1 cellular context compared by ENCODE assay signal in the genomic region with DNA sequence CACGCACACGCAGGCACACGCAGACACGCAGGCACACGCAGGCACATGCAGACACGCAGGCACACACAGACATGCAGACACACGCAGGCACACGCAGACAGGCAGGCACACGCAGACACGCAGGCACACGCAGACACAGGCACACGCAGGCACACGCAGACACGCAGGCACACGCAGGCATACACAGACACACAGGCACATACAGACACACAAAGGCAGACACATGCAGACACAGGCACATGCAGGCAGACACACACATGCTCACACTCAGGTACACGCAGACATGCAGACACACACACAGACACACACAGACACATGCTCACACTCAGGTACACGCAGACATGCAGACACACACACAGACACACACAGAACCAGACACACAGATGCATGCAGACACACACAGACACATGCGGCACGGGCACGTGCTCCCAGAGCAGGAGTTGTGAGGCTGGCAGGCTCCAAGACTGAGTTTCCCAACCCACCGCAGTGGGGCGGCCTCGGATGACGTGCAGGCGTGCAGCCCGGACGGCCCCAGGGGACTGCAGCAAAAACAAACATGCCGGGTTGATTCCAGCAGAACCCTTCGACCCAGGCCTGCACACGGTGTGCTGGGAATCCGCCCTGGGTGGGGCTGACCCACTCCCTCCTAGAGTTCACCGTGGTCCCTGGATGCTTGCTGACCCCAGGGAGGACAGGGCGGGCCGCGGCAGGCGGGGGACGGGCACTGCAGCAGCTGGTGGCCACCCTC.
TF ChIP-seq lines count a peak whose summit lies in the region.

No MANE protein-coding gene starts in this region.

TF ChIP-seq in SK-N-SH, 30 proteins besides CTCF, POLR2A, EP300 and RAD21 (continued from another document):
- TF ChIP-seq, protein P1, sequence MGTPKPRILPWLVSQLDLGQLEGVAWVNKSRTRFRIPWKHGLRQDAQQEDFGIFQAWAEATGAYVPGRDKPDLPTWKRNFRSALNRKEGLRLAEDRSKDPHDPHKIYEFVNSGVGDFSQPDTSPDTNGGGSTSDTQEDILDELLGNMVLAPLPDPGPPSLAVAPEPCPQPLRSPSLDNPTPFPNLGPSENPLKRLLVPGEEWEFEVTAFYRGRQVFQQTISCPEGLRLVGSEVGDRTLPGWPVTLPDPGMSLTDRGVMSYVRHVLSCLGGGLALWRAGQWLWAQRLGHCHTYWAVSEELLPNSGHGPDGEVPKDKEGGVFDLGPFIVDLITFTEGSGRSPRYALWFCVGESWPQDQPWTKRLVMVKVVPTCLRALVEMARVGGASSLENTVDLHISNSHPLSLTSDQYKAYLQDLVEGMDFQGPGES (IDR thresholded peaks at IDR 0.05; ENCODE audit: low read depth, low read length) = no peak
- TF ChIP-seq, protein P2, sequence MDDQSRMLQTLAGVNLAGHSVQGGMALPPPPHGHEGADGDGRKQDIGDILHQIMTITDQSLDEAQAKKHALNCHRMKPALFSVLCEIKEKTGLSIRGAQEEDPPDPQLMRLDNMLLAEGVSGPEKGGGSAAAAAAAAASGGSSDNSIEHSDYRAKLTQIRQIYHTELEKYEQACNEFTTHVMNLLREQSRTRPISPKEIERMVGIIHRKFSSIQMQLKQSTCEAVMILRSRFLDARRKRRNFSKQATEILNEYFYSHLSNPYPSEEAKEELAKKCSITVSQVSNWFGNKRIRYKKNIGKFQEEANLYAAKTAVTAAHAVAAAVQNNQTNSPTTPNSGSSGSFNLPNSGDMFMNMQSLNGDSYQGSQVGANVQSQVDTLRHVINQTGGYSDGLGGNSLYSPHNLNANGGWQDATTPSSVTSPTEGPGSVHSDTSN (IDR thresholded peaks at IDR 0.05) = no peak
- TF ChIP-seq MEF2A (IDR thresholded peaks at IDR 0.05; ENCODE audit: borderline replicate concordance, low read depth) (no peak), GABPA (IDR thresholded peaks at IDR 0.05; ENCODE audit: low read depth) (no peak), FOSL2 (IDR thresholded peaks at IDR 0.05; ENCODE audit: borderline replicate concordance, low read depth) (no peak), TEAD4 (IDR thresholded peaks at IDR 0.05; ENCODE audit: borderline replicate concordance, insufficient read depth) (no peak), GATA2 (CRISPR knock-in tag; IDR thresholded peaks at IDR 0.05) (no peak)
- TF ChIP-seq, protein P3, sequence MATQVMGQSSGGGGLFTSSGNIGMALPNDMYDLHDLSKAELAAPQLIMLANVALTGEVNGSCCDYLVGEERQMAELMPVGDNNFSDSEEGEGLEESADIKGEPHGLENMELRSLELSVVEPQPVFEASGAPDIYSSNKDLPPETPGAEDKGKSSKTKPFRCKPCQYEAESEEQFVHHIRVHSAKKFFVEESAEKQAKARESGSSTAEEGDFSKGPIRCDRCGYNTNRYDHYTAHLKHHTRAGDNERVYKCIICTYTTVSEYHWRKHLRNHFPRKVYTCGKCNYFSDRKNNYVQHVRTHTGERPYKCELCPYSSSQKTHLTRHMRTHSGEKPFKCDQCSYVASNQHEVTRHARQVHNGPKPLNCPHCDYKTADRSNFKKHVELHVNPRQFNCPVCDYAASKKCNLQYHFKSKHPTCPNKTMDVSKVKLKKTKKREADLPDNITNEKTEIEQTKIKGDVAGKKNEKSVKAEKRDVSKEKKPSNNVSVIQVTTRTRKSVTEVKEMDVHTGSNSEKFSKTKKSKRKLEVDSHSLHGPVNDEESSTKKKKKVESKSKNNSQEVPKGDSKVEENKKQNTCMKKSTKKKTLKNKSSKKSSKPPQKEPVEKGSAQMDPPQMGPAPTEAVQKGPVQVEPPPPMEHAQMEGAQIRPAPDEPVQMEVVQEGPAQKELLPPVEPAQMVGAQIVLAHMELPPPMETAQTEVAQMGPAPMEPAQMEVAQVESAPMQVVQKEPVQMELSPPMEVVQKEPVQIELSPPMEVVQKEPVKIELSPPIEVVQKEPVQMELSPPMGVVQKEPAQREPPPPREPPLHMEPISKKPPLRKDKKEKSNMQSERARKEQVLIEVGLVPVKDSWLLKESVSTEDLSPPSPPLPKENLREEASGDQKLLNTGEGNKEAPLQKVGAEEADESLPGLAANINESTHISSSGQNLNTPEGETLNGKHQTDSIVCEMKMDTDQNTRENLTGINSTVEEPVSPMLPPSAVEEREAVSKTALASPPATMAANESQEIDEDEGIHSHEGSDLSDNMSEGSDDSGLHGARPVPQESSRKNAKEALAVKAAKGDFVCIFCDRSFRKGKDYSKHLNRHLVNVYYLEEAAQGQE (IDR thresholded peaks at IDR 0.05; ENCODE audit: low read depth, low read length) = no peak
